In genomic region chr18:62372156-62372555, GRCh38 we compare ENCODE assay signal across 11 cellular contexts. TPM values are rescaled to one million over a fixed set of nuclear protein-coding genes. Genes with fewer than 3 reads are reported as not detected.
DNase-seq lines count a peak whose midpoint lies in the region; ATAC-seq, FAIRE-seq and TF ChIP-seq lines count a peak whose summit lies in the region.
"Had no signal": no experiment of that assay in that cellular context is flagged by ENCODE, and none has a peak within 500 bp of the region (broad histone marks: within the 10 kb centered on the region; RNA-seq: fewer than 3 reads in every experiment).

No MANE protein-coding gene starts in this region.

- TF ChIP-seq CTCF in left ventricle myocardium inferior (IDR thresholded peaks at IDR 0.05; ENCODE audit: borderline replicate concordance) (no peak), coronary artery (IDR thresholded peaks at IDR 0.05) (no peak)

- H3K4me3 ChIP-seq in left ventricle myocardium inferior (no peak overlapping the region), coronary artery (no peak overlapping the region)
- H3K4me3 ChIP-seq: testis had no signal

- H3K27ac ChIP-seq in left ventricle myocardium inferior (replicated peaks) (no peak overlapping the region), coronary artery (no peak overlapping the region)
- H3K27ac ChIP-seq: C4-2B, testis had no signal

- H3K4me1 ChIP-seq in left ventricle myocardium inferior = no peaks in the 10 kb centered on the region
- H3K4me1 ChIP-seq: testis had no signal

- no peaks in the 10 kb centered on the region for H3K27me3 ChIP-seq in left ventricle myocardium inferior (ENCODE audit: low read depth)
- H3K27me3 ChIP-seq: testis had no signal

- FAIRE-seq in HTR-8/SVneo (lab: Jason Lieb, UNC) = no peak

- no peaks in the 10 kb centered on the region for H3K36me3 ChIP-seq in left ventricle myocardium inferior

- DNase-seq in DMS79 (lab: John Stamatoyannopoulos, UW) = peak; percentile 72
- peak; percentile 48 for DNase-seq in NCI-H2171 (lab: John Stamatoyannopoulos, UW)
- no peak for DNase-seq in HTR-8/SVneo (ENCODE audit: insufficient read length, low spot score)
- no peak for DNase-seq in left ventricle myocardium inferior
- DNase-seq in cardiac septum (ENCODE audit: low spot score) = no peak
- no peak for DNase-seq in coronary artery (ENCODE audit: low spot score)
- DNase-seq: testis had no signal

- ATAC-seq in GM19328 (IDR thresholded peaks at IDR 0.05; ENCODE audit: unreplicated experiment) (peak; percentile 42), HG03135 (IDR thresholded peaks at IDR 0.05; ENCODE audit: unreplicated experiment) (peak; percentile 59)

- no peaks in the 10 kb centered on the region for H3K9me3 ChIP-seq in left ventricle myocardium inferior (replicated peaks)
- H3K9me3 ChIP-seq: testis had no signal

- intact Hi-C loops in left ventricle myocardium inferior (cut with micrococcal nuclease) (no loop called here), cardiac septum (cut with DNase I) (no loop called here)

RNA-seq across cellular contexts. Expression of gene TNFRSF11A, which starts 47.0 kb away (rescaled TPM):
- 1.6 TPM for total RNA-seq in left ventricle myocardium inferior
- 1.0 TPM for total RNA-seq in cardiac septum
- total RNA-seq: myocyte had no signal

Comparison
In these comparisons a context has a peak if more than half of its experiments do, and no peak if none do; other contexts are left out.
1. DNase-seq: peak in DMS79 (single experiment) and NCI-H2171 (single experiment); none in HTR-8/SVneo (single experiment), left ventricle myocardium inferior (single experiment), cardiac septum (single experiment) and coronary artery (single experiment).